Comparison of ENCODE assay signal across 9 cellular contexts in the genomic region with DNA sequence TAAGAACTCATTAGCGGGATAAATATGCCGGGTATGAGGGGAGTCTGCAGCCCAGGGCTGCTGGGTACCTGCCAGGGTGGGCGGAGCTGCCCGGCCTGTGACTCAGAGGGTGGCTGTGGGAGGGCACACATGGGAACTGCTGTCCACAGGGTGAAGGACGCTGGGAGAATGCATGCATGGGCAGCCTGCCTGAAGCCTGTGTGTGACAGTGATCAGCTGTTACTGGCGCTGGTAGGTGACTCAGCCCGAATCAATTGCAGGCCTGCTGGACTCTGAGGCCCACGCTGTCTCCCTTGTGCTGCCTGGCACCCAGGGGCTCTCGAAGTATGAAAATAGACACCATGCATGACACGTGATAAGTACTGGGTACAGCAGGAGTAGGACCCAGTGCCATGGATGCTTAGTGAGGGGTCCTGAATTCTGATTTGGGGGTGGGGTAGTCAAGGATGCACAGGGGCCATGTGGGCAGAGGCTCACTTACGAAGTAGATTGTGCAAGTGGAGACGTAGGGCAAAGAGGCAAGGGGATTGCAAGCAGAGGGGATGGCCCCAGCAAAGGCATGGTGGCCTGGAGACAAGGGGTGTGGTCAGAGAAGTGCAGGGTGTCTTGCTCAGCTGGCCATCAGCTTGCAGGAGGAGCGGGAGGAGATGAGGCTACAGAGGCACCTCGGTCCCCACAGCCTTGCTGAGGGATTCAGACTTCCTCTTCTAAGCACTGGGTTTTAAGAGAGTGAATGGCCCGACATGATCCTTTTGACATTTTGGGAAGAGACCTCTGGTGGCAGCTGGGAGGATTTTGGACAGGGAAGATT. TPM values are rescaled to one million over a fixed set of nuclear protein-coding genes. Genes with fewer than 3 reads are reported as not detected.
DNase-seq lines count a peak whose midpoint lies in the region; ATAC-seq, FAIRE-seq and TF ChIP-seq lines count a peak whose summit lies in the region.
"Had no signal": no experiment of that assay in that cellular context is flagged by ENCODE, and none has a peak within 500 bp of the region (broad histone marks: within the 10 kb centered on the region; RNA-seq: fewer than 3 reads in every experiment).

No MANE protein-coding gene starts in this region.

- peak; percentile 23 for FAIRE-seq in kidney (lab: Jason Lieb, UNC)

- no peaks in the 10 kb centered on the region for H3K9me3 Mint-ChIP-seq in MCF 10A (ENCODE audit: unreplicated experiment)
- H3K9me3 Mint-ChIP-seq in effector memory CD8-positive, alpha-beta T cell, result no peaks in the 10 kb centered on the region

- H3K27me3 Mint-ChIP-seq in MCF 10A (ENCODE audit: insufficient read depth, unreplicated experiment), result no peaks in the 10 kb centered on the region
- H3K27me3 Mint-ChIP-seq in effector memory CD8-positive, alpha-beta T cell, result peaks cover 32 to 59% of the 10 kb centered on the region in 2 donors

- peaks cover 11% of the 10 kb centered on the region in 2 donors for H3K4me1 ChIP-seq in kidney (ENCODE audit: control insufficient read depth in 1 of 2, insufficient read depth in 1 of 2, low read depth in 1 of 2, low read length in 2 of 2)

- H3K9ac ChIP-seq in kidney (ENCODE audit: low read length in 2 of 2), result peak overlapping the region in 1 of 2 donors; percentile 36

- no peaks in the 10 kb centered on the region for H3K36me3 Mint-ChIP-seq in MCF 10A (ENCODE audit: insufficient read depth, unreplicated experiment)
- no peaks in the 10 kb centered on the region for H3K36me3 Mint-ChIP-seq in effector memory CD8-positive, alpha-beta T cell (ENCODE audit: insufficient read depth)

- CTCF ChIA-PET in MCF 10A (lab: Yijun Ruan, JAX), result interaction anchor here (0.5 to 0.9 kb wide), 5 partner anchors 14 to 394 kb away, joined by 3 to 7 read pairs (median 3); no protein-coding TSS in a partner anchor

- no peak overlapping the region for H3K27ac Mint-ChIP-seq in MCF 10A (ENCODE audit: low read depth, unreplicated experiment)
- no peak overlapping the region for H3K27ac Mint-ChIP-seq in effector memory CD8-positive, alpha-beta T cell

- H3K36me3 ChIP-seq in kidney (ENCODE audit: control insufficient read depth in 1 of 2, insufficient read depth in 2 of 2, low read length in 2 of 2), result no peaks in the 10 kb centered on the region

- H3K4me1 Mint-ChIP-seq in MCF 10A (ENCODE audit: insufficient read depth, unreplicated experiment), result peaks cover 24% of the 10 kb centered on the region
- peaks cover 3% of the 10 kb centered on the region in 2 donors for H3K4me1 Mint-ChIP-seq in effector memory CD8-positive, alpha-beta T cell (ENCODE audit: low read depth in 2 of 2)

- POLR2A ChIA-PET in MCF 10A (lab: Yijun Ruan, JAX), result interaction anchor here (0.6 to 0.9 kb wide), 3 partner anchors 22 to 489 kb away, joined by 3 read pairs; no protein-coding TSS in a partner anchor

- no peak for ATAC-seq in effector memory CD8-positive, alpha-beta T cell (replicated peaks)

- no peaks in the 10 kb centered on the region for H3K9me3 ChIP-seq in kidney (ENCODE audit: control insufficient read depth in 1 of 2, low read length in 2 of 2)

- H3K4me3 ChIP-seq in kidney (ENCODE audit: low read length in 2 of 2), result no peak overlapping the region

- TF ChIP-seq CTCF in MCF 10A (IDR thresholded peaks at IDR 0.05; ENCODE audit: unreplicated experiment) (no peak), kidney (IDR thresholded peaks at IDR 0.05; ENCODE audit: borderline replicate concordance, extremely low read depth, insufficient read depth) (no peak)

- peak; percentile 87 for DNase-seq in DMS79 treated with DMSO at 0.1 percent for 48 hours (lab: John Stamatoyannopoulos, UW)
- peak; percentile 77 for DNase-seq in NCI-H226
- DNase-seq in MCF 10A (ENCODE audit: unreplicated experiment), result peak; percentile 91
- peak; percentile 97 for DNase-seq in kidney
- DNase-seq in superior temporal gyrus (ENCODE audit: extremely low spot score), result peak; percentile 91
- no peak for DNase-seq in effector memory CD8-positive, alpha-beta T cell
- DNase-seq in 8988T, result no peak
- no peak for DNase-seq in activated CD8-positive, alpha-beta memory T cell treated with anti-CD3 and anti-CD28 coated beads for 24 hours

- no TSS peak for BruUV-seq in MCF 10A (replicated peaks; lab: Mats Ljungman, UMichigan)

- no peak overlapping the region for H3K4me3 Mint-ChIP-seq in MCF 10A (ENCODE audit: unreplicated experiment)
- no peak overlapping the region for H3K4me3 Mint-ChIP-seq in effector memory CD8-positive, alpha-beta T cell

- H3K27ac ChIP-seq in kidney (ENCODE audit: low read depth in 2 of 2, low read length in 2 of 2), result no peak overlapping the region
- H3K27ac ChIP-seq: HL-60 had no signal

- intact Hi-C loops in MCF 10A (cut with micrococcal nuclease) (no loop called here), kidney (cut with DNase I) (no loop called here)

RNA-seq across cellular contexts. Expression of a gene that starts 36.5 kb away (rescaled TPM):
- total RNA-seq in MCF 10A (2022) (not detected in 2 replicates), kidney (0.25 TPM)
- polyA plus RNA-seq in kidney (ENCODE audit: insufficient read depth, low read depth, low replicate concordance), result not detected

Comparison
In these comparisons a context has a peak if more than half of its experiments do, and no peak if none do; other contexts are left out.
1. DNase-seq: peak in DMS79 treated with DMSO at 0.1 percent for 48 hours (single experiment), NCI-H226 (single experiment), MCF 10A (single experiment), kidney (single experiment) and superior temporal gyrus (single experiment); none in effector memory CD8-positive, alpha-beta T cell (0 of 3), 8988T (single experiment) and activated CD8-positive, alpha-beta memory T cell treated with anti-CD3 and anti-CD28 coated beads for 24 hours (single experiment).